Comparison of ENCODE assay signal across 15 cellular contexts in the genomic region with DNA sequence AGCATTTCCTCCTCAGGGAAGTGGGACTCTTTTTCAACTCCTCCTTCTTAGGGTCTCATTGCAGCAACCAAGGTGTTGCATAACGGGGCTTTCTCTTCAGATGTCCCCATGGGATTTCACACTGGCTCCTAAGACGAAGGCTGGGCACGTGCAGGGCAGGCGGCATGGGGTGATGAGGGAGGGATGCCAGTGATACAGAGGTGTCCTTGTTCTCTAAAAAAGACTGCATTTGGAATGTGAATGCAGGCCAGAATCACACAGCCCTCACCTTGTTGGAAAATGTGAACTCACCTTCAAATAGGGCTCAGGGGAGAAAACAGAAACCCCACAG.
DNase-seq lines count a peak whose midpoint lies in the region; ATAC-seq and TF ChIP-seq lines count a peak whose summit lies in the region.
"Had no signal": no experiment of that assay in that cellular context is flagged by ENCODE, and none has a peak within 500 bp of the region (broad histone marks: within the 10 kb centered on the region; RNA-seq: fewer than 3 reads in every experiment).

No MANE protein-coding gene starts in this region.

- no peaks in the 10 kb centered on the region for H3K36me3 ChIP-seq in left ventricle myocardium inferior

- peak overlapping the region; percentile 58 for H3K27ac Mint-ChIP-seq in activated T-cell treated with anti-CD3 and anti-CD28 coated beads, Interleukin-2, amount 50 U/mL, for 24 hours
- peak overlapping the region in 1 of 2 donors; percentile 40 for H3K27ac Mint-ChIP-seq in stimulated activated naive CD8-positive, alpha-beta T cell treated with anti-CD3 and anti-CD28 coated beads, Interleukin-15, amount 100 ng/mL, for 72 hours

- H3K4me1 ChIP-seq in foreskin keratinocyte (peaks cover 9% of the 10 kb centered on the region), left ventricle myocardium inferior (peaks cover 29% of the 10 kb centered on the region)

- H3K4me3 ChIP-seq in left ventricle myocardium inferior: no peak overlapping the region
- H3K4me3 ChIP-seq: lung had no signal

- DNase-seq in activated T-cell treated with anti-CD3 and anti-CD28 coated beads, Interleukin-2, amount 50 U/mL, for 24 hours: no peak
- no peak for DNase-seq in activated T-cell treated with anti-CD3 and anti-CD28 coated beads for 4 hours
- DNase-seq in foreskin keratinocyte: no peak
- DNase-seq in stimulated activated naive CD8-positive, alpha-beta T cell treated with anti-CD3 and anti-CD28 coated beads, Interleukin-15, amount 100 ng/mL, for 72 hours: no peak
- DNase-seq in KG1 (lab: John Stamatoyannopoulos, UW): no peak
- no peak for DNase-seq in NCI-H774 (lab: John Stamatoyannopoulos, UW)
- no peak for DNase-seq in left ventricle myocardium inferior
- DNase-seq: erythroblast; NCI-H2029 treated with DMSO at 0.1 percent for 48 hours; NK-92 treated with Interleukin-12 subunit alpha and Interleukin-12 subunit beta, amount 100 ng/mL, for 24 hours; occipital lobe; stimulated activated CD4-positive, alpha-beta T cell treated with anti-CD3 and anti-CD28 coated beads, Interleukin-12 subunit alpha, Interleukin-12 subunit beta, amount 100 ng/mL, for 4 hours had no signal

- H3K27ac ChIP-seq in VCaP (peak overlapping the region; percentile 40), foreskin keratinocyte (peak overlapping the region; percentile 62), left ventricle myocardium inferior (replicated peaks) (no peak overlapping the region)
- H3K27ac ChIP-seq: KMS-11 had no signal

- no peaks in the 10 kb centered on the region for H3K9me3 Mint-ChIP-seq in activated T-cell treated with anti-CD3 and anti-CD28 coated beads, Interleukin-2, amount 50 U/mL, for 24 hours
- H3K9me3 Mint-ChIP-seq in stimulated activated naive CD8-positive, alpha-beta T cell treated with anti-CD3 and anti-CD28 coated beads, Interleukin-15, amount 100 ng/mL, for 72 hours: peaks cover 0 to 5% of the 10 kb centered on the region in 2 donors

- TF ChIP-seq CTCF in VCaP (conservative IDR thresholded peaks at IDR 0.05) (no peak), foreskin keratinocyte (conservative IDR thresholded peaks at IDR 0.05) (no peak), left ventricle myocardium inferior (IDR thresholded peaks at IDR 0.05; ENCODE audit: borderline replicate concordance) (no peak)

- H3K9me3 ChIP-seq in left ventricle myocardium inferior (replicated peaks): no peaks in the 10 kb centered on the region

- peaks cover 96% of the 10 kb centered on the region for H3K4me1 Mint-ChIP-seq in activated T-cell treated with anti-CD3 and anti-CD28 coated beads, Interleukin-2, amount 50 U/mL, for 24 hours (ENCODE audit: low read depth)
- H3K4me1 Mint-ChIP-seq in stimulated activated naive CD8-positive, alpha-beta T cell treated with anti-CD3 and anti-CD28 coated beads, Interleukin-15, amount 100 ng/mL, for 72 hours: peaks cover 100% of the 10 kb centered on the region

- H3K27me3 Mint-ChIP-seq in activated T-cell treated with anti-CD3 and anti-CD28 coated beads, Interleukin-2, amount 50 U/mL, for 24 hours: no peaks in the 10 kb centered on the region
- no peaks in the 10 kb centered on the region for H3K27me3 Mint-ChIP-seq in stimulated activated naive CD8-positive, alpha-beta T cell treated with anti-CD3 and anti-CD28 coated beads, Interleukin-15, amount 100 ng/mL, for 72 hours

- no peak overlapping the region for H3K4me3 Mint-ChIP-seq in activated T-cell treated with anti-CD3 and anti-CD28 coated beads, Interleukin-2, amount 50 U/mL, for 24 hours
- H3K4me3 Mint-ChIP-seq in stimulated activated naive CD8-positive, alpha-beta T cell treated with anti-CD3 and anti-CD28 coated beads, Interleukin-15, amount 100 ng/mL, for 72 hours: peak overlapping the region; percentile 57 to 59

- H3K27me3 ChIP-seq in foreskin keratinocyte (no peaks in the 10 kb centered on the region), left ventricle myocardium inferior (ENCODE audit: low read depth) (no peaks in the 10 kb centered on the region)

- intact Hi-C loops in left ventricle myocardium inferior (cut with micrococcal nuclease): no loop called here

- peaks cover 7% of the 10 kb centered on the region for H3K36me3 Mint-ChIP-seq in activated T-cell treated with anti-CD3 and anti-CD28 coated beads, Interleukin-2, amount 50 U/mL, for 24 hours (ENCODE audit: low read depth)

- no peak for ATAC-seq in foreskin keratinocyte
- ATAC-seq in stimulated activated naive CD8-positive, alpha-beta T cell treated with anti-CD3 and anti-CD28 coated beads, Interleukin-15, amount 100 ng/mL, for 72 hours: no peak
